ENCODE assay signal across 11 cellular contexts in genomic region chr14:57493467-57494181, GRCh38. TPM values are rescaled to one million over a fixed set of nuclear protein-coding genes. Genes with fewer than 3 reads are reported as not detected.
DNase-seq lines count a peak whose midpoint lies in the region; ATAC-seq and TF ChIP-seq lines count a peak whose summit lies in the region.
"Had no signal": no experiment of that assay in that cellular context is flagged by ENCODE, and none has a peak within 500 bp of the region (broad histone marks: within the 10 kb centered on the region; RNA-seq: fewer than 3 reads in every experiment).

Gene CCDC198, minus strand, starts transcription at chr14:57493857. Its CDS starts 142 bp downstream, at chr14:57493715.

- peak; percentile 83 for ATAC-seq in GM18907 (IDR thresholded peaks at IDR 0.05; ENCODE audit: unreplicated experiment)
- peak; percentile 51 for ATAC-seq in HG02571 (IDR thresholded peaks at IDR 0.05; ENCODE audit: unreplicated experiment)
- no peak for ATAC-seq in naive thymus-derived CD4-positive, alpha-beta T cell
- no peak for ATAC-seq in right cardiac atrium

- no peak within 1 kb of the TSS for H3K4me3 ChIP-seq in neural progenitor cell
- no peak within 1 kb of the TSS for H3K4me3 ChIP-seq in naive thymus-derived CD4-positive, alpha-beta T cell (ENCODE audit: low read length)
- H3K4me3 ChIP-seq in right cardiac atrium (ENCODE audit: low read length), result no peak within 1 kb of the TSS
- H3K4me3 ChIP-seq: ovary had no signal

- no peaks in the 10 kb centered on the region for H3K9me3 Mint-ChIP-seq in neural progenitor cell
- peaks cover 0 to 2% (median 0%) of the 10 kb centered on the region in 11 donors for H3K9me3 Mint-ChIP-seq in naive thymus-derived CD4-positive, alpha-beta T cell
- H3K9me3 Mint-ChIP-seq: central memory CD8-positive, alpha-beta T cell had no signal

- intact Hi-C loops in naive thymus-derived CD4-positive, alpha-beta T cell (cut with micrococcal nuclease), result no loop called here
- intact Hi-C loops in right cardiac atrium (cut with DNase I), result loop anchor here in 1 of 4 donors (5.0 kb wide), 1 partner anchor 579 kb away; no protein-coding TSS in a partner anchor

- no peak within 1 kb of the TSS for H3K4me3 Mint-ChIP-seq in neural progenitor cell
- no peak within 1 kb of the TSS for H3K4me3 Mint-ChIP-seq in naive thymus-derived CD4-positive, alpha-beta T cell
- H3K4me3 Mint-ChIP-seq: central memory CD8-positive, alpha-beta T cell had no signal

- H3K9me3 ChIP-seq in neural progenitor cell (ENCODE audit: low read depth) (no peaks in the 10 kb centered on the region), right cardiac atrium (ENCODE audit: control insufficient read depth, low read length) (no peaks in the 10 kb centered on the region)
- no peaks in the 10 kb centered on the region for H3K9me3 ChIP-seq in naive thymus-derived CD4-positive, alpha-beta T cell (ENCODE audit: control insufficient read depth in 2 of 3, low read length in 3 of 3)
- H3K9me3 ChIP-seq: ovary had no signal

- POLR2A ChIA-PET in naive thymus-derived CD4-positive, alpha-beta T cell (lab: Charles Lee), result no interaction called here

- no peak within 1 kb of the TSS for H3K9ac ChIP-seq in neural progenitor cell

- peak; percentile 79 for DNase-seq in HT-29 (ENCODE audit: low spot score)
- DNase-seq in neural progenitor cell (ENCODE audit: low spot score), result no peak
- DNase-seq in NCI-H1436 (lab: John Stamatoyannopoulos, UW), result no peak
- no peak for DNase-seq in naive thymus-derived CD4-positive, alpha-beta T cell
- no peak for DNase-seq in right cardiac atrium
- DNase-seq in NCI-H187 (lab: John Stamatoyannopoulos, UW), result no peak
- DNase-seq: activated CD4-positive, CD25-positive, alpha-beta regulatory T cell treated with anti-CD3 and anti-CD28 coated beads, Interleukin-2, amount 50 U/mL, for 72 hours; ovary had no signal

- H3K27me3 Mint-ChIP-seq in neural progenitor cell (ENCODE audit: insufficient read depth, low read depth), result peaks cover 2% of the 10 kb centered on the region
- H3K27me3 Mint-ChIP-seq in naive thymus-derived CD4-positive, alpha-beta T cell, result peaks cover 3 to 14% (median 8%) of the 10 kb centered on the region in 5 donors
- H3K27me3 Mint-ChIP-seq: central memory CD8-positive, alpha-beta T cell had no signal

- no peaks in the 10 kb centered on the region for H3K4me1 ChIP-seq in neural progenitor cell
- H3K4me1 ChIP-seq in naive thymus-derived CD4-positive, alpha-beta T cell (ENCODE audit: control insufficient read depth in 2 of 2, insufficient read depth in 2 of 2, low read length in 2 of 2), result no peaks in the 10 kb centered on the region
- no peaks in the 10 kb centered on the region for H3K4me1 ChIP-seq in right cardiac atrium (ENCODE audit: control insufficient read depth, insufficient read depth, low read length)

- H3K36me3 ChIP-seq in neural progenitor cell, result no peaks in the 10 kb centered on the region
- H3K36me3 ChIP-seq in naive thymus-derived CD4-positive, alpha-beta T cell (ENCODE audit: control insufficient read depth in 2 of 3, insufficient read depth in 3 of 3, low read length in 3 of 3), result no peaks in the 10 kb centered on the region
- H3K36me3 ChIP-seq: ovary had no signal

- H3K36me3 Mint-ChIP-seq in neural progenitor cell, result no peaks in the 10 kb centered on the region
- no peaks in the 10 kb centered on the region for H3K36me3 Mint-ChIP-seq in naive thymus-derived CD4-positive, alpha-beta T cell

- 48% methylated on average over 6 of the region's 6 CpGs for WGBS in right cardiac atrium

- H3K27me3 ChIP-seq in neural progenitor cell, result no peaks in the 10 kb centered on the region
- H3K27me3 ChIP-seq in naive thymus-derived CD4-positive, alpha-beta T cell (ENCODE audit: control insufficient read depth in 2 of 2, insufficient read depth in 2 of 2, low read length in 2 of 2), result no peaks in the 10 kb centered on the region
- H3K27me3 ChIP-seq in right cardiac atrium (ENCODE audit: control insufficient read depth, insufficient read depth), result no peaks in the 10 kb centered on the region
- H3K27me3 ChIP-seq: ovary had no signal

- H3K27ac ChIP-seq in neural progenitor cell (no peak within 1 kb of the TSS), right cardiac atrium (ENCODE audit: low read length) (no peak within 1 kb of the TSS)
- H3K27ac ChIP-seq in naive thymus-derived CD4-positive, alpha-beta T cell (ENCODE audit: low read depth, low read length), result no peak within 1 kb of the TSS
- H3K27ac ChIP-seq: ovary had no signal

- no peak for TF ChIP-seq CTCF in neural progenitor cell (IDR thresholded peaks at IDR 0.05)

- no peaks in the 10 kb centered on the region for H4K20me1 ChIP-seq in neural progenitor cell (ENCODE audit: low read depth)

- H3K79me2 ChIP-seq in neural progenitor cell (ENCODE audit: low read depth), result no peaks in the 10 kb centered on the region

- H3K27ac Mint-ChIP-seq in neural progenitor cell, result no peak within 1 kb of the TSS
- no peak within 1 kb of the TSS for H3K27ac Mint-ChIP-seq in naive thymus-derived CD4-positive, alpha-beta T cell

- H3F3A ChIP-seq in neural progenitor cell (ENCODE audit: low read depth), result no peaks in the 10 kb centered on the region

- H2AFZ ChIP-seq in neural progenitor cell (replicated peaks), result peak within 1 kb of the TSS; percentile 28

- CTCF ChIA-PET in naive thymus-derived CD4-positive, alpha-beta T cell (lab: Charles Lee), result no interaction called here

- no peak within 1 kb of the TSS for H3K4me2 ChIP-seq in neural progenitor cell

- H3K4me1 Mint-ChIP-seq in neural progenitor cell, result peaks cover 18% of the 10 kb centered on the region
- peaks cover 0 to 3% (median 0%) of the 10 kb centered on the region in 7 donors for H3K4me1 Mint-ChIP-seq in naive thymus-derived CD4-positive, alpha-beta T cell
- H3K4me1 Mint-ChIP-seq: central memory CD8-positive, alpha-beta T cell had no signal

RNA-seq across cellular contexts. Expression of gene CCDC198, which starts in this region (rescaled TPM):
- total RNA-seq in HT-29 (2014; rRNA removed; shearing (Covaris generic)), result 9.4 and 15.0 TPM in 2 replicates
- total RNA-seq in neural progenitor cell (ENCODE audit: low replicate concordance) (not detected in 2 replicates), right cardiac atrium (not detected)
- not detected for total RNA-seq in naive thymus-derived CD4-positive, alpha-beta T cell
- not detected for polyA plus RNA-seq in naive thymus-derived CD4-positive, alpha-beta T cell
- not detected for polyA plus RNA-seq in right cardiac atrium
- polyA plus RNA-seq: ovary had no signal

Comparison
In these comparisons a context has a peak if more than half of its experiments do, and no peak if none do; other contexts are left out.
1. ATAC-seq: peak in GM18907 (single experiment) and HG02571 (single experiment); none in naive thymus-derived CD4-positive, alpha-beta T cell (single experiment) and right cardiac atrium (0 of 2).